ENCODE assay signal across 9 cellular contexts in the genomic region with DNA sequence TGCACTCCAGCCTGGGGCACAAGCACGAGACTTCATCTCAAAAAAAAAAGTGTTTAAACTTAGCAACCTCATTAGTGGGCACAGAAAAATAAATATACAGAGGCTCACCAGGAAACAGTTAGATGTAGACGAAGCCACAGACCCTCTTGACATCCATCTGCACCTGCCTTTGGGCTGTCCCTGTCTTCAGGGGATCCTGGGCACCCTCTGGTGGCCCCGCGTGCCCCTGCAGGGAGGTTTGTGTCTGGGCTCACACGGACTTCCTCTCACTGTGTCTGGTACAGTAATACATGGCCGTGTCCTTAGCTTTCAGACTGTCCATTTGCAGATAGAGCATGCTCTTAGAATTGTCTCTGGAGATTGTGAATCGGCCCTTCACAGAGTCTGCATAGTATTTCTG.
DNase-seq lines count a peak whose midpoint lies in the region; ATAC-seq lines count a peak whose summit lies in the region.
"Had no signal": no experiment of that assay in that cellular context is flagged by ENCODE, and none has a peak within 500 bp of the region (broad histone marks: within the 10 kb centered on the region; RNA-seq: fewer than 3 reads in every experiment).

No MANE protein-coding gene starts in this region.

- peak; percentile 3 for DNase-seq in CD1c-positive myeloid dendritic cell (ENCODE audit: extremely low spot score)
- peak; percentile 7 to 16 for DNase-seq in Kasumi-1 (lab: John Stamatoyannopoulos, UW)
- peak; percentile 46 for DNase-seq in activated CD4-positive, alpha-beta T cell treated with anti-CD3 and anti-CD28 coated beads, Interleukin-2, amount 50 U/mL, for 1 hour
- peak; percentile 68 for DNase-seq in naive B cell
- no peak for DNase-seq in dedifferentiated amniotic fluid mesenchymal stem cell (ENCODE audit: extremely low spot score)
- no peak for DNase-seq in NCI-H2029 treated with DMSO at 0.1 percent for 48 hours (lab: John Stamatoyannopoulos, UW)
- no peak for DNase-seq in cerebellum (ENCODE audit: low spot score)
- no peak for DNase-seq in glomerular visceral epithelial cell (ENCODE audit: extremely low spot score)
- DNase-seq: SK-N-SH had no signal

- peaks cover 0 to 2% (median 0%) of the 10 kb centered on the region in 7 donors for H3K9me3 Mint-ChIP-seq in naive B cell

- H3K27me3 Mint-ChIP-seq in naive B cell, result peaks cover 14 to 23% (median 15%) of the 10 kb centered on the region in 3 donors

- H3K4me1 Mint-ChIP-seq in naive B cell, result peaks cover 1 to 16% (median 9%) of the 10 kb centered on the region in 3 donors

- H3K27ac Mint-ChIP-seq in naive B cell, result peak overlapping the region in 3 of 6 donors; percentile 11 to 87 (median 32)

- H3K36me3 Mint-ChIP-seq in naive B cell, result no peaks in the 10 kb centered on the region

- peak overlapping the region in 1 of 8 donors; percentile 54 for H3K4me3 Mint-ChIP-seq in naive B cell

- peak; percentile 98 to 99 for ATAC-seq in naive B cell (ENCODE audit: low read depth in 2 of 2)

Comparison
In these comparisons a context has a peak if more than half of its experiments do, and no peak if none do; other contexts are left out.
1. DNase-seq: peak in CD1c-positive myeloid dendritic cell (single experiment), Kasumi-1 (2 of 2), activated CD4-positive, alpha-beta T cell treated with anti-CD3 and anti-CD28 coated beads, Interleukin-2, amount 50 U/mL, for 1 hour (single experiment) and naive B cell (single experiment); none in dedifferentiated amniotic fluid mesenchymal stem cell (single experiment), NCI-H2029 treated with DMSO at 0.1 percent for 48 hours (single experiment), cerebellum (single experiment) and glomerular visceral epithelial cell (single experiment).